In the genomic region with DNA sequence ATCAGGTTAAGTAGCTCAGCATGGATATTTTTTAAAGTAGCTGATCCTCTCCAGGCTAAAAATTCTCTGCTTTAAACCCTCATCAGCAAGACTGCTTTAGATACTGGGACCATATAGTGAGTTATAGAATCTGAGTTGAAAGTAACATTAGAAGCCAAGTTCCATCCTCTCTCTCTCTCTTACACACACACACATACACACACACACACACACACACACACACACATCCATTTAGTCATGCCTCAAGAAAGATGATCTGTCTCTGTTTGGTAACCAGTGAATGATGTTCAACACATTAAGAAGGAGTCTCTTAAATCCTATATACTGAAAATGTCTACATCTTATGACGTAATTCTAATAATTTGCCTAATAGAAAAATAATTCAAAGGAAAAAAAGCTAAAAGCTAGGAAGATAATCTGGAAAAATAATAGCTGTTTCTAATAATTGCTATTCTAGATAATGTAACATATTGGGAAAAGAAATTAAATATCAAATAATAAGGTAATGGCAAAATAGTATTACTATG, we compare ENCODE assay signal across 21 cellular contexts. TPM values are rescaled to one million over a fixed set of nuclear protein-coding genes. Genes with fewer than 3 reads are reported as not detected.
"Had no signal": no experiment of that assay in that cellular context is flagged by ENCODE, and none has a peak within 500 bp of the region (broad histone marks: within the 10 kb centered on the region; RNA-seq: fewer than 3 reads in every experiment).

No MANE protein-coding gene starts in this region.

- H3K36me3 ChIP-seq: adrenal gland, esophagus muscularis mucosa, left lung, prostate gland, thoracic aorta had no signal

- H3K27ac ChIP-seq: adrenal gland, esophagus muscularis mucosa, left lung, prostate gland, thoracic aorta had no signal

- H3K27me3 Mint-ChIP-seq: activated CD4-positive, alpha-beta memory T cell treated with anti-CD3 and anti-CD28 coated beads for 36 hours; dendritic cell treated with granulocyte-macrophage colony-stimulating factor and Interleukin-4, amounts not matched to agents 40 ng/mL and 50 ng/mL, for 4 days; memory B cell; stimulated activated naive CD8-positive, alpha-beta T cell treated with anti-CD3 and anti-CD28 coated beads, Interleukin-15, Interleukin-2, amounts not matched to agents 100 ng/mL and 50 ng/mL, for 24 hours; T-helper 17 cell had no signal

- ATAC-seq: left lung, sciatic nerve, T-helper 17 cell had no signal

- H3K4me1 ChIP-seq: adrenal gland, esophagus muscularis mucosa, left lung, prostate gland had no signal

- H3K27ac Mint-ChIP-seq: activated CD4-positive, alpha-beta memory T cell treated with anti-CD3 and anti-CD28 coated beads for 36 hours; dendritic cell treated with granulocyte-macrophage colony-stimulating factor and Interleukin-4, amounts not matched to agents 40 ng/mL and 50 ng/mL, for 4 days; memory B cell; nephron; stimulated activated naive CD8-positive, alpha-beta T cell treated with anti-CD3 and anti-CD28 coated beads, Interleukin-15, Interleukin-2, amounts not matched to agents 100 ng/mL and 50 ng/mL, for 24 hours; T-helper 17 cell had no signal

- H3K9me3 Mint-ChIP-seq: activated CD4-positive, alpha-beta memory T cell treated with anti-CD3 and anti-CD28 coated beads for 36 hours; dendritic cell treated with granulocyte-macrophage colony-stimulating factor and Interleukin-4, amounts not matched to agents 40 ng/mL and 50 ng/mL, for 4 days; memory B cell; nephron had no signal

- H3K4me1 Mint-ChIP-seq: memory B cell, T-helper 17 cell had no signal

- H3K9me3 ChIP-seq: adrenal gland, esophagus muscularis mucosa, left lung, prostate gland, thoracic aorta had no signal

- DNase-seq: activated CD4-positive, alpha-beta memory T cell treated with anti-CD3 and anti-CD28 coated beads for 36 hours; activated CD4-positive, CD25-positive, alpha-beta regulatory T cell treated with anti-CD3 and anti-CD28 coated beads, Interleukin-2, amount 50 U/mL, for 72 hours; activated naive CD4-positive, alpha-beta T cell treated with anti-CD3 and anti-CD28 coated beads, Interleukin-2, amount 50 U/mL, for 16 hours; adrenal gland; central memory CD4-positive, alpha-beta T cell; head of caudate nucleus; left lung; occipital lobe; stimulated activated CD4-positive, alpha-beta T cell treated with anti-CD3 and anti-CD28 coated beads, Interleukin-12 subunit alpha, Interleukin-12 subunit beta, amount 100 ng/mL, for 4 hours; T-helper 17 cell had no signal

- H3K36me3 Mint-ChIP-seq: activated CD4-positive, alpha-beta memory T cell treated with anti-CD3 and anti-CD28 coated beads for 36 hours; memory B cell had no signal

- H3K4me3 ChIP-seq: adrenal gland, esophagus muscularis mucosa, left lung, prostate gland, thoracic aorta had no signal

- H3K4me3 Mint-ChIP-seq: activated CD4-positive, alpha-beta memory T cell treated with anti-CD3 and anti-CD28 coated beads for 36 hours; dendritic cell treated with granulocyte-macrophage colony-stimulating factor and Interleukin-4, amounts not matched to agents 40 ng/mL and 50 ng/mL, for 4 days; memory B cell; nephron; stimulated activated naive CD8-positive, alpha-beta T cell treated with anti-CD3 and anti-CD28 coated beads, Interleukin-15, Interleukin-2, amounts not matched to agents 100 ng/mL and 50 ng/mL, for 24 hours; T-helper 17 cell had no signal

RNA-seq across cellular contexts. Expression of gene ATP6V0A4, which starts 16.9 kb away (rescaled TPM):
- total RNA-seq: adrenal gland, esophagus muscularis mucosa, mucosa of gallbladder, sciatic nerve, T-helper 17 cell, thoracic aorta had no signal

RNA-seq across cellular contexts. Expression of gene TMEM213, which starts 17.1 kb away (rescaled TPM):
- total RNA-seq: adrenal gland, esophagus muscularis mucosa, fibroblast of villous mesenchyme, occipital lobe, sciatic nerve, T-helper 17 cell, thoracic aorta, urinary bladder had no signal
